ENCODE assay signal across 11 cellular contexts in genomic region chr12:45732936-45733335, GRCh38. TPM values are rescaled to one million over a fixed set of nuclear protein-coding genes. Genes with fewer than 3 reads are reported as not detected.
A peak's percentile ranks its signal among the peaks of the same experiment; 100 is the strongest.
DNase-seq lines count a peak whose midpoint lies in the region; ATAC-seq and FAIRE-seq lines count a peak whose summit lies in the region.
"Had no signal": no experiment of that assay in that cellular context is flagged by ENCODE, and none has a peak within 500 bp of the region (broad histone marks: within the 10 kb centered on the region; RNA-seq: fewer than 3 reads in every experiment).

No MANE protein-coding gene starts in this region.

- no peak overlapping the region for H3K4me2 ChIP-seq in mesendoderm (ENCODE audit: low read length)

- H3K27me3 Mint-ChIP-seq in activated CD4-positive, alpha-beta T cell treated with anti-CD3 and anti-CD28 coated beads for 36 hours: no peaks in the 10 kb centered on the region
- no peaks in the 10 kb centered on the region for H3K27me3 Mint-ChIP-seq in activated CD4-positive, alpha-beta memory T cell treated with anti-CD3 and anti-CD28 coated beads, Interleukin-2, amount 10 ng/mL, durations not matched to agents 7 days and 5 days

- FAIRE-seq in islet of Langerhans (lab: Jason Lieb, UNC): peak; percentile 27

- peaks cover 43% of the 10 kb centered on the region for H3K36me3 Mint-ChIP-seq in activated CD4-positive, alpha-beta T cell treated with anti-CD3 and anti-CD28 coated beads for 36 hours (ENCODE audit: low read depth)
- H3K36me3 Mint-ChIP-seq in activated CD4-positive, alpha-beta memory T cell treated with anti-CD3 and anti-CD28 coated beads, Interleukin-2, amount 10 ng/mL, durations not matched to agents 7 days and 5 days (ENCODE audit: low read depth): peaks cover 52% of the 10 kb centered on the region

- H3K27ac Mint-ChIP-seq in activated CD4-positive, alpha-beta T cell treated with anti-CD3 and anti-CD28 coated beads for 36 hours: peak overlapping the region; percentile 81
- peak overlapping the region; percentile 59 for H3K27ac Mint-ChIP-seq in activated CD4-positive, alpha-beta memory T cell treated with anti-CD3 and anti-CD28 coated beads, Interleukin-2, amount 10 ng/mL, durations not matched to agents 7 days and 5 days

- no peak for ATAC-seq in activated CD4-positive, alpha-beta T cell treated with anti-CD3 and anti-CD28 coated beads for 36 hours
- ATAC-seq in HG03135 (IDR thresholded peaks at IDR 0.05; ENCODE audit: unreplicated experiment): no peak
- no peak for ATAC-seq in GM18520 (IDR thresholded peaks at IDR 0.05; ENCODE audit: unreplicated experiment)
- ATAC-seq: left colon had no signal

- H3K18ac ChIP-seq in mesendoderm (ENCODE audit: low read length): no peak overlapping the region

- H2BK5ac ChIP-seq in mesendoderm (ENCODE audit: low read length): no peak overlapping the region

- H3K9ac ChIP-seq in mesendoderm (ENCODE audit: low read length): no peak overlapping the region

- no peak overlapping the region for H4K5ac ChIP-seq in mesendoderm (ENCODE audit: low read length)

- H2BK15ac ChIP-seq in mesendoderm (replicated peaks; ENCODE audit: low read depth): no peak overlapping the region

- H3K4me1 Mint-ChIP-seq in activated CD4-positive, alpha-beta T cell treated with anti-CD3 and anti-CD28 coated beads for 36 hours: peaks cover 38% of the 10 kb centered on the region
- peaks cover 21% of the 10 kb centered on the region for H3K4me1 Mint-ChIP-seq in activated CD4-positive, alpha-beta memory T cell treated with anti-CD3 and anti-CD28 coated beads, Interleukin-2, amount 10 ng/mL, durations not matched to agents 7 days and 5 days

- no peaks in the 10 kb centered on the region for H3K36me3 ChIP-seq in mesendoderm (ENCODE audit: control insufficient read depth, insufficient read depth, low read length)

- no peak overlapping the region for H3K23ac ChIP-seq in mesendoderm (ENCODE audit: low read length)

- no peak overlapping the region for H2BK120ac ChIP-seq in mesendoderm (ENCODE audit: low read depth, low read length)

- H3K4me1 ChIP-seq in mesendoderm (ENCODE audit: control insufficient read depth, low read depth, low read length): no peaks in the 10 kb centered on the region

- peaks cover 4% of the 10 kb centered on the region for H3K9me3 Mint-ChIP-seq in activated CD4-positive, alpha-beta T cell treated with anti-CD3 and anti-CD28 coated beads for 36 hours (ENCODE audit: low read depth)
- peaks cover 15% of the 10 kb centered on the region for H3K9me3 Mint-ChIP-seq in activated CD4-positive, alpha-beta memory T cell treated with anti-CD3 and anti-CD28 coated beads, Interleukin-2, amount 10 ng/mL, durations not matched to agents 7 days and 5 days

- no peak for DNase-seq in activated CD4-positive, alpha-beta T cell treated with anti-CD3 and anti-CD28 coated beads for 36 hours
- DNase-seq in activated CD4-positive, alpha-beta T cell treated with anti-CD3 and anti-CD28 coated beads, Interleukin-2, amount 50 U/mL, for 48 hours: no peak
- no peak for DNase-seq in activated CD4-positive, alpha-beta memory T cell treated with anti-CD3 and anti-CD28 coated beads, Interleukin-2, amount 10 ng/mL, durations not matched to agents 7 days and 5 days
- peak; percentile 32 for DNase-seq in superior temporal gyrus (ENCODE audit: extremely low spot score)
- DNase-seq in mesendoderm: no peak
- DNase-seq: left colon, NCI-H2081 treated with DMSO at 0.1 percent for 48 hours, testis had no signal

- no peak overlapping the region for H4K8ac ChIP-seq in mesendoderm (ENCODE audit: low read depth, low read length)

- POLR2A ChIA-PET in activated CD4-positive, alpha-beta T cell treated with anti-CD3 and anti-CD28 coated beads for 36 hours (lab: Charles Lee): interaction anchor here (0.6 to 0.8 kb wide), 2 partner anchors 254 to 537 kb away, joined by 3 read pairs; no protein-coding TSS in a partner anchor
- POLR2A ChIA-PET in activated CD4-positive, alpha-beta memory T cell treated with anti-CD3 and anti-CD28 coated beads, Interleukin-2, amount 10 ng/mL, durations not matched to agents 7 days and 5 days (lab: Charles Lee): interaction anchor here (9.9 kb wide), 1 partner anchor 258 kb away, joined by 140 read pairs; the partner anchor contains the start of gene SCAF11

- no peaks in the 10 kb centered on the region for H3K79me1 ChIP-seq in mesendoderm (ENCODE audit: low read length)

- H3K4me3 ChIP-seq in mesendoderm (ENCODE audit: low read length): no peak overlapping the region
- H3K4me3 ChIP-seq: testis had no signal

- intact Hi-C loops in activated CD4-positive, alpha-beta T cell treated with anti-CD3 and anti-CD28 coated beads for 36 hours (cut with DNase I, micrococcal nuclease): no loop called here

- peaks cover 26% of the 10 kb centered on the region for H3K79me2 ChIP-seq in mesendoderm (ENCODE audit: control insufficient read depth, insufficient read depth, low read length)

- no peaks in the 10 kb centered on the region for H3K27me3 ChIP-seq in mesendoderm (ENCODE audit: insufficient read depth, low read length, poor library complexity)
- H3K27me3 ChIP-seq: testis had no signal

- H3K4ac ChIP-seq in mesendoderm (ENCODE audit: low read depth, low read length): no peak overlapping the region

- no peak overlapping the region for H3K56ac ChIP-seq in mesendoderm (ENCODE audit: low read length)

- H2AK5ac ChIP-seq in mesendoderm (ENCODE audit: low read length): no peak overlapping the region

- no peak overlapping the region for H3K27ac ChIP-seq in mesendoderm (ENCODE audit: low read depth, low read length)

- peak overlapping the region; percentile 60 for H3K4me3 Mint-ChIP-seq in activated CD4-positive, alpha-beta T cell treated with anti-CD3 and anti-CD28 coated beads for 36 hours
- peak overlapping the region; percentile 50 for H3K4me3 Mint-ChIP-seq in activated CD4-positive, alpha-beta memory T cell treated with anti-CD3 and anti-CD28 coated beads, Interleukin-2, amount 10 ng/mL, durations not matched to agents 7 days and 5 days

- CTCF ChIA-PET in activated CD4-positive, alpha-beta T cell treated with anti-CD3 and anti-CD28 coated beads for 36 hours (lab: Charles Lee): interaction anchor here (1.0 to 4.8 kb wide), 4 partner anchors 11 to 189 kb away, joined by 3 to 23 read pairs (median 5); no protein-coding TSS in a partner anchor
- CTCF ChIA-PET in activated CD4-positive, alpha-beta memory T cell treated with anti-CD3 and anti-CD28 coated beads, Interleukin-2, amount 10 ng/mL, durations not matched to agents 7 days and 5 days (lab: Charles Lee): interaction anchor here (1.1 to 1.5 kb wide), 4 partner anchors 8 to 189 kb away, joined by 3 to 4 read pairs (median 4); no protein-coding TSS in a partner anchor

RNA-seq across cellular contexts. Expression of gene ARID2, which starts 3.4 kb away (rescaled TPM):
- 10 to 100 TPM; 24.2 to 28.2 TPM for total RNA-seq in activated CD4-positive, alpha-beta T cell treated with anti-CD3 and anti-CD28 coated beads for 36 hours
- 10 to 100 TPM; 39.9 to 43.9 TPM for total RNA-seq in activated CD4-positive, alpha-beta memory T cell treated with anti-CD3 and anti-CD28 coated beads, Interleukin-2, amount 10 ng/mL, durations not matched to agents 7 days and 5 days
- 15.0 TPM for polyA plus RNA-seq in mesendoderm (2013, experiment 1 of 2)
- 14.5 TPM for polyA plus RNA-seq in mesendoderm (2013, experiment 2 of 2)
